ENCODE assay signal across 25 cellular contexts in the genomic region with DNA sequence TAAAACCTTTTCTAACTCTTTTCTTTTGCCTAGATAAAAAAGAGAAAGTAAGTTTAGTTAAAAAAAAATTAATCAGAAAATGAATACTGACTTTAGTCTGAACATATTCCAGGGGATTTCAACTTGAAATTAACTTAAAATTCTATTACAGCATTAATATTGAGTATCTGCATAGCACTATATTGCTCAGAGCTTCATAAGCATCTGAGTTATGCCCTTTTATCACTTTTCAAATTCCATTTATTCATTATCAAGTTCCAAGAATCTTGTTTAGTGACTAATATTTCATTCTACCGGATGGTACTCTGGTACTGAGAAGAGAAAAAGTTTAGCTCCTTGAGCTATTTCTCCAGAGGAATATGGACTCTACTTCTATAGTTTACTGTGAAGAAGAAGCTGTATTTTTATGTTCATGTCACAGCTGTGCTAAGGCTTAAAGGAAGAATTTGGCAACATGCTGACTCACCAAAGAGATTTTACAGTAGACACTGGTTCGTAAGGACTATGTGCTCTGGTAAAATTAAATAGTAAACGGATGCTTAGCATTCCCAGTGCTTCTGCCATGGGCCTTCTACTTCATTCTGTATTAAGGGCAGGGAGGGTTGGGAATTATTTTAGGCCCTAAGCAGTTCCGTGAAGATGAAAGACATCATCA.
"Had no signal": no experiment of that assay in that cellular context is flagged by ENCODE, and none has a peak within 500 bp of the region (broad histone marks: within the 10 kb centered on the region; RNA-seq: fewer than 3 reads in every experiment).

No MANE protein-coding gene starts in this region.

- H3K36me3 ChIP-seq: colonic mucosa, lower lobe of right lung, ovary, prostate gland, right atrium auricular region had no signal

- H3K4me1 ChIP-seq: colonic mucosa, foreskin keratinocyte, lower lobe of right lung, prostate gland, right atrium auricular region, testis had no signal

- FAIRE-seq: TTC549 had no signal

- H3K4me3 ChIP-seq: colonic mucosa, lower lobe of right lung, ovary, prostate gland, right atrium auricular region, skin epidermis, testis had no signal

- ATAC-seq: activated CD8-positive, alpha-beta T cell treated with anti-CD3 and anti-CD28 coated beads, Interleukin-2, amount 10 ng/mL, durations not matched to agents 7 days and 5 days; foreskin keratinocyte; left lobe of liver; lower lobe of right lung; natural killer cell treated with Interleukin-12 subunit alpha and Interleukin-12 subunit beta and Interleukin-15 and Interleukin-18, amount 100 ng/mL, for 72 hours; stimulated activated effector memory CD8-positive, alpha-beta T cell treated with anti-CD3 and anti-CD28 coated beads, Interleukin-12 subunit alpha, Interleukin-12 subunit beta, amount 100 ng/mL, for 72 hours; stimulated activated naive CD8-positive, alpha-beta T cell treated with anti-CD3 and anti-CD28 coated beads, Interleukin-15, amount 100 ng/mL, for 72 hours had no signal

- H3K9me3 ChIP-seq: colonic mucosa, lower lobe of right lung, ovary, prostate gland, right atrium auricular region, testis had no signal

- H3K27ac ChIP-seq: colonic mucosa, foreskin keratinocyte, lower lobe of right lung, ovary, prostate gland, right atrium auricular region, skin epidermis, testis had no signal

- H3K27ac Mint-ChIP-seq: activated CD8-positive, alpha-beta T cell treated with anti-CD3 and anti-CD28 coated beads, Interleukin-2, amount 10 ng/mL, durations not matched to agents 7 days and 5 days; activated T-helper 1 cell treated with anti-CD3 and anti-CD28 coated beads, Interleukin-12 subunit alpha, Interleukin-12 subunit beta, Interleukin-2, Interleukin-4 antibody, amounts not matched to agents 30 ng/mL and 10 ng/mL and 1 ng/mL, durations not matched to agents 14 hours and 24 hours and 36 hours; mesothelial cell of epicardium; natural killer cell treated with Interleukin-12 subunit alpha and Interleukin-12 subunit beta and Interleukin-15 and Interleukin-18, amount 100 ng/mL, for 72 hours; stimulated activated effector memory CD8-positive, alpha-beta T cell treated with anti-CD3 and anti-CD28 coated beads, Interleukin-12 subunit alpha, Interleukin-12 subunit beta, amount 100 ng/mL, for 72 hours; stimulated activated naive CD8-positive, alpha-beta T cell treated with anti-CD3 and anti-CD28 coated beads, Interleukin-15, amount 100 ng/mL, for 72 hours; T-helper 2 cell treated with Interferon-gamma antibody and Interleukin-4, amounts not matched to agents 5 μg/mL and 100 μg/mL, for 36 hours; type B pancreatic cell had no signal

- H3K4me3 Mint-ChIP-seq: activated CD8-positive, alpha-beta T cell treated with anti-CD3 and anti-CD28 coated beads, Interleukin-2, amount 10 ng/mL, durations not matched to agents 7 days and 5 days; activated T-helper 1 cell treated with anti-CD3 and anti-CD28 coated beads, Interleukin-12 subunit alpha, Interleukin-12 subunit beta, Interleukin-2, Interleukin-4 antibody, amounts not matched to agents 30 ng/mL and 10 ng/mL and 1 ng/mL, durations not matched to agents 14 hours and 24 hours and 36 hours; central memory CD8-positive, alpha-beta T cell; mesothelial cell of epicardium; natural killer cell treated with Interleukin-12 subunit alpha and Interleukin-12 subunit beta and Interleukin-15 and Interleukin-18, amount 100 ng/mL, for 72 hours; stimulated activated effector memory CD8-positive, alpha-beta T cell treated with anti-CD3 and anti-CD28 coated beads, Interleukin-12 subunit alpha, Interleukin-12 subunit beta, amount 100 ng/mL, for 72 hours; stimulated activated naive CD8-positive, alpha-beta T cell treated with anti-CD3 and anti-CD28 coated beads, Interleukin-15, amount 100 ng/mL, for 72 hours; T-helper 2 cell treated with Interferon-gamma antibody and Interleukin-4, amounts not matched to agents 5 μg/mL and 100 μg/mL, for 36 hours; type B pancreatic cell had no signal

- H3K9me3 Mint-ChIP-seq: activated T-helper 1 cell treated with anti-CD3 and anti-CD28 coated beads, Interleukin-12 subunit alpha, Interleukin-12 subunit beta, Interleukin-2, Interleukin-4 antibody, amounts not matched to agents 30 ng/mL and 10 ng/mL and 1 ng/mL, durations not matched to agents 14 hours and 24 hours and 36 hours; mesothelial cell of epicardium; stimulated activated naive CD8-positive, alpha-beta T cell treated with anti-CD3 and anti-CD28 coated beads, Interleukin-15, amount 100 ng/mL, for 72 hours; T-helper 2 cell treated with Interferon-gamma antibody and Interleukin-4, amounts not matched to agents 5 μg/mL and 100 μg/mL, for 36 hours had no signal

- H3K27me3 ChIP-seq: colonic mucosa, ovary, right atrium auricular region, testis had no signal

- DNase-seq: activated CD4-positive, alpha-beta T cell treated with anti-CD3 and anti-CD28 coated beads for 1 hour; activated CD4-positive, alpha-beta T cell treated with anti-CD3 and anti-CD28 coated beads, Interleukin-2, amount 50 U/mL, for 1 hour; activated CD8-positive, alpha-beta T cell treated with anti-CD3 and anti-CD28 coated beads, Interleukin-2, amount 10 ng/mL, durations not matched to agents 7 days and 5 days; activated gamma-delta T cell; activated naive CD4-positive, alpha-beta T cell treated with anti-CD3 and anti-CD28 coated beads, Interleukin-2, amount 50 U/mL, for 16 hours; aorta; colonic mucosa; foreskin keratinocyte; lower lobe of right lung; ovary; stimulated activated CD4-positive, alpha-beta T cell treated with anti-CD3 and anti-CD28 coated beads, Interleukin-2, amount 100 ng/mL, for 24 hours; stimulated activated naive CD8-positive, alpha-beta T cell treated with anti-CD3 and anti-CD28 coated beads, Interleukin-15, amount 100 ng/mL, for 72 hours; testis had no signal

- H3K36me3 Mint-ChIP-seq: mesothelial cell of epicardium; natural killer cell treated with Interleukin-12 subunit alpha and Interleukin-12 subunit beta and Interleukin-15 and Interleukin-18, amount 100 ng/mL, for 72 hours; stimulated activated effector memory CD8-positive, alpha-beta T cell treated with anti-CD3 and anti-CD28 coated beads, Interleukin-12 subunit alpha, Interleukin-12 subunit beta, amount 100 ng/mL, for 72 hours; type B pancreatic cell had no signal

- H3K27me3 Mint-ChIP-seq: central memory CD8-positive, alpha-beta T cell; natural killer cell treated with Interleukin-12 subunit alpha and Interleukin-12 subunit beta and Interleukin-15 and Interleukin-18, amount 100 ng/mL, for 72 hours; stimulated activated naive CD8-positive, alpha-beta T cell treated with anti-CD3 and anti-CD28 coated beads, Interleukin-15, amount 100 ng/mL, for 72 hours; type B pancreatic cell had no signal

- H3K4me1 Mint-ChIP-seq: central memory CD8-positive, alpha-beta T cell; stimulated activated effector memory CD8-positive, alpha-beta T cell treated with anti-CD3 and anti-CD28 coated beads, Interleukin-12 subunit alpha, Interleukin-12 subunit beta, amount 100 ng/mL, for 72 hours; stimulated activated naive CD8-positive, alpha-beta T cell treated with anti-CD3 and anti-CD28 coated beads, Interleukin-15, amount 100 ng/mL, for 72 hours had no signal
